In the genomic region with DNA sequence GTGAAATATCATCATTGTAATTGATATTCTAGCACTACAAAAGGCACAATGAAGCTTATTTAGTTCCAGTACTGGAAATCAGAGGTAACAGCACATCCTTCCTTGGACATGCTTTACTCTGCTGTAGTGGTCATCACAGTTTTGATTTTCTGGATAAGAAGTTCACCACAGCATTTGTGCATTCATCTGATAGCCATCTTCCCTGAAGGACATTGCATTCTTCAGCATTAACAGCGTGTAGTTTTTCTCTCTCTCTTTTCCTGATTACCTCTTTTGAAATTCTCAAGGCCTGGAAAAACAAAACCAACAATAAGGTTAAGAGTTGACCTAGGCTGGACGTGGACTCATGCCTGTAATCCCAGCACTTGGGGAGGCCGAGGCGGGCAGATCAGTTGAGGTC, we compare ENCODE assay signal across 10 cellular contexts. TPM values are rescaled to one million over a fixed set of nuclear protein-coding genes. Genes with fewer than 3 reads are reported as not detected.
"Had no signal": no experiment of that assay in that cellular context is flagged by ENCODE, and none has a peak within 500 bp of the region (broad histone marks: within the 10 kb centered on the region; RNA-seq: fewer than 3 reads in every experiment).

No MANE protein-coding gene starts in this region.

- DNase-seq: GM23248, GOT3, H7, H9, HCEC 1CT, HFFc6 had no signal

- H3K4me2 ChIP-seq: GM23338 had no signal

- H3K9me3 ChIP-seq: HAP-1 had no signal

- H3K27ac Mint-ChIP-seq: GM23338, H9, HFFc6 had no signal

- H3K4me3 Mint-ChIP-seq: GM23338, H9, HFFc6 had no signal

- H3K9ac ChIP-seq: GM23248 had no signal

- H2AFZ ChIP-seq: GM23248, GM23338 had no signal

- H3K9me3 Mint-ChIP-seq: GM23338 had no signal

- H3K4me3 ChIP-seq: GM23248, GM23338, HAP-1 had no signal

- H3K27ac ChIP-seq: GM23248 had no signal

- H3K4me1 Mint-ChIP-seq: GM23338, H9 had no signal

- H3K4me1 ChIP-seq: HAP-1 had no signal

RNA-seq across cellular contexts. Expression of a gene that starts 36.8 kb away (rescaled TPM):
- total RNA-seq: GM23248, GM23338, H1, H4, H7, H9, HFFc6 had no signal
- polyA plus RNA-seq: GM23248, GM23338 had no signal
